Comparison of ENCODE assay signal across 8 cellular contexts in the genomic region with DNA sequence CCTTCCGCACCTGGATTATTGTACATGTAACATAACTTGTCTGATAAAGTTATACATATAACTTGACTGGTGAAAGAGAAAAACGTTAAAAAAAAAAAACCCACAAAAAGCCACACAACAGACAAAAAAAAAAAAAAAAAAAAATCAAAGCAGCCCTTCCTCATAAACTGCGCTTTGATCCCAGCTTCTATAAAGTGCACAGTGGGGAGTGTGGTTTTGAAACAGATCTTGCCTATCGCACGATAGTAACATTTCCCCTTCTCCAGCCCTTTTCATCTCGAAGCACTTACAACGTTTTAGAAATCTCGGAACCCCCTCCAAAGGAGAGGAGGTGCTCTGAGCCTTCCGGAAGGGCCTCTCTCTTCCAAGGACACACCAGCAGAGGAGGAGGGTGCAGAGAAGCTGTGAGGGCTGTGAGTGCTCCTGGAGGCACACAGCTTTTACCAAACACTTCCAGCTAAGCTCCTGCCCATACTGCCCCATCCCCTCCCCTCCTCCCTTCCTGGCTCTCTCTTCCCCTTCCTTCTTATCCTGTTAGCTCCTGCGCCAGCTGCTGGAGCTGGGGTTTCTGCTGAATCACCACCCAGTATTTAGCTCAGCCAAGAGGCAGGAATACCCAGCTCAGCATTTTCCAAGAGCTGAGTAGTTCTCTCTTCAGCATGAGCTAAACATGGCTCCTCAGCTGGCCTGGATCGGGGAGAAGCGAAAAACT. TPM values are rescaled to one million over a fixed set of nuclear protein-coding genes. Genes with fewer than 3 reads are reported as not detected.
DNase-seq lines count a peak whose midpoint lies in the region; ATAC-seq and TF ChIP-seq lines count a peak whose summit lies in the region.

No MANE protein-coding gene starts in this region.

- POLR2A ChIA-PET in activated CD4-positive, alpha-beta T cell treated with anti-CD3 and anti-CD28 coated beads, Interleukin-2, amount 10 ng/mL, durations not matched to agents 7 days and 5 days (lab: Charles Lee): no interaction called here

- H3K4me3 ChIP-seq in astrocyte of the cerebellum (ENCODE audit: low read depth, low read length): no peak overlapping the region
- H3K4me3 ChIP-seq in sigmoid colon: peak overlapping the region in 1 of 4 donors; percentile 26

- WGBS in sigmoid colon, 2 donors: 52 to 67% methylated on average over 12 of the region's 12 CpGs

- in situ Hi-C loops in astrocyte of the cerebellum (cut with HindIII; ENCODE audit: low sequenced_read_pairs): no loop called here

- H3K4me3 Mint-ChIP-seq in activated CD4-positive, alpha-beta T cell treated with anti-CD3 and anti-CD28 coated beads, Interleukin-2, amount 10 ng/mL, durations not matched to agents 7 days and 5 days: peak overlapping the region; percentile 12

- intact Hi-C loops in sigmoid colon (cut with DNase I): no loop called here

- no peaks in the 10 kb centered on the region for H3K9me3 ChIP-seq in sigmoid colon

- peaks cover 20% of the 10 kb centered on the region for H3K27me3 Mint-ChIP-seq in activated CD4-positive, alpha-beta T cell treated with anti-CD3 and anti-CD28 coated beads, Interleukin-2, amount 10 ng/mL, durations not matched to agents 7 days and 5 days

- TF ChIP-seq POLR2A in sigmoid colon (IDR thresholded peaks at IDR 0.05): no peak

- no peak for DNase-seq in activated CD4-positive, alpha-beta T cell treated with anti-CD3 and anti-CD28 coated beads, Interleukin-2, amount 10 ng/mL, durations not matched to agents 7 days and 5 days
- no peak for DNase-seq in activated CD4-positive, alpha-beta T cell treated with anti-CD3 and anti-CD28 coated beads, Interleukin-2, amount 50 U/mL, for 1 hour
- DNase-seq in astrocyte of the cerebellum (ENCODE audit: low read depth): peak; percentile 77
- DNase-seq in iPS DF 19.7 (ENCODE audit: low read depth, low spot score): peak; percentile 75
- DNase-seq in sigmoid colon: peak; percentile 95
- no peak for DNase-seq in NCI-H748 (lab: John Stamatoyannopoulos, UW; ENCODE audit: unreplicated experiment)

- no peak for TF ChIP-seq CTCF in astrocyte of the cerebellum (IDR thresholded peaks at IDR 0.05; ENCODE audit: low read depth, low read length, missing control alignments)
- no peak for TF ChIP-seq CTCF in sigmoid colon (IDR thresholded peaks at IDR 0.05)

- no peak overlapping the region for H3K27ac Mint-ChIP-seq in activated CD4-positive, alpha-beta T cell treated with anti-CD3 and anti-CD28 coated beads, Interleukin-2, amount 10 ng/mL, durations not matched to agents 7 days and 5 days

- peak overlapping the region; percentile 86 to 91 (median 89) for H3K27ac ChIP-seq in sigmoid colon

- H3K36me3 Mint-ChIP-seq in activated CD4-positive, alpha-beta T cell treated with anti-CD3 and anti-CD28 coated beads, Interleukin-2, amount 10 ng/mL, durations not matched to agents 7 days and 5 days (ENCODE audit: low read depth): no peaks in the 10 kb centered on the region

- ATAC-seq in GM18861 (IDR thresholded peaks at IDR 0.05; ENCODE audit: unreplicated experiment) (no peak), HG02981 (IDR thresholded peaks at IDR 0.05; ENCODE audit: unreplicated experiment) (no peak)

- no peaks in the 10 kb centered on the region for H3K9me3 Mint-ChIP-seq in activated CD4-positive, alpha-beta T cell treated with anti-CD3 and anti-CD28 coated beads, Interleukin-2, amount 10 ng/mL, durations not matched to agents 7 days and 5 days

- H3K4me1 ChIP-seq in sigmoid colon: peaks cover 0 to 36% (median 34%) of the 10 kb centered on the region in 4 donors

- H3K27me3 ChIP-seq in sigmoid colon: no peaks in the 10 kb centered on the region

- no peaks in the 10 kb centered on the region for H3K36me3 ChIP-seq in sigmoid colon

- H3K4me1 Mint-ChIP-seq in activated CD4-positive, alpha-beta T cell treated with anti-CD3 and anti-CD28 coated beads, Interleukin-2, amount 10 ng/mL, durations not matched to agents 7 days and 5 days: peaks cover 23% of the 10 kb centered on the region

- CTCF ChIA-PET in activated CD4-positive, alpha-beta T cell treated with anti-CD3 and anti-CD28 coated beads, Interleukin-2, amount 10 ng/mL, durations not matched to agents 7 days and 5 days (lab: Charles Lee): interaction anchor here (0.6 to 1.4 kb wide), 2 partner anchors 34 to 330 kb away, joined by 3 to 5 read pairs; no protein-coding TSS in a partner anchor

- TF ChIP-seq EP300 in sigmoid colon (IDR thresholded peaks at IDR 0.05): peak in 1 of 4 donors; percentile 42

RNA-seq across cellular contexts. Expression of gene SLC7A8, which starts 28.4 kb away (rescaled TPM):
- total RNA-seq in activated CD4-positive, alpha-beta T cell treated with anti-CD3 and anti-CD28 coated beads, Interleukin-2, amount 10 ng/mL, durations not matched to agents 7 days and 5 days: under 1 TPM; 0.27 to 0.64 TPM
- 10 to 100 TPM in 3 of 4 donors, 1 to 10 TPM in 1; 9.9 to 19.7 (median 14.1) TPM for total RNA-seq in sigmoid colon
- polyA plus RNA-seq in sigmoid colon: 10 to 100 TPM in 2 of 3 donors, 1 to 10 TPM in 1; 5.5 to 24.7 (median 13.2) TPM

RNA-seq across cellular contexts. Expression of gene CEBPE, which starts 36.0 kb away (rescaled TPM):
- total RNA-seq in activated CD4-positive, alpha-beta T cell treated with anti-CD3 and anti-CD28 coated beads, Interleukin-2, amount 10 ng/mL, durations not matched to agents 7 days and 5 days: under 1 TPM; 0.67 to 0.98 TPM
- total RNA-seq in sigmoid colon: under 1 TPM in 1 of 4 donors, not detected in 3; 0.68 TPM
- polyA plus RNA-seq in sigmoid colon: under 1 TPM in 1 of 3 donors, not detected in 2; 0.28 TPM

RNA-seq across cellular contexts. Expression of gene CIROP, which starts 50.2 kb away (rescaled TPM):
- not detected for total RNA-seq in activated CD4-positive, alpha-beta T cell treated with anti-CD3 and anti-CD28 coated beads, Interleukin-2, amount 10 ng/mL, durations not matched to agents 7 days and 5 days
- under 1 TPM in 1 of 4 donors, not detected in 3; 0.27 TPM for total RNA-seq in sigmoid colon
- polyA plus RNA-seq in sigmoid colon: not detected

RNA-seq across cellular contexts. Expression of gene C14orf119, which starts 59.7 kb away (rescaled TPM):
- 10 to 100 TPM; 48.0 to 48.2 TPM for total RNA-seq in activated CD4-positive, alpha-beta T cell treated with anti-CD3 and anti-CD28 coated beads, Interleukin-2, amount 10 ng/mL, durations not matched to agents 7 days and 5 days
- total RNA-seq in sigmoid colon: 10 to 100 TPM; 22.4 to 38.9 (median 30.1) TPM
- polyA plus RNA-seq in sigmoid colon: 10 to 100 TPM; 49.2 to 94.3 (median 50.0) TPM

Comparison
In these comparisons a context has a peak if more than half of its experiments do, and no peak if none do; other contexts are left out.
1. DNase-seq: peak in astrocyte of the cerebellum (single experiment), iPS DF 19.7 (single experiment) and sigmoid colon (single experiment); none in activated CD4-positive, alpha-beta T cell treated with anti-CD3 and anti-CD28 coated beads, Interleukin-2, amount 10 ng/mL, durations not matched to agents 7 days and 5 days (single experiment), activated CD4-positive, alpha-beta T cell treated with anti-CD3 and anti-CD28 coated beads, Interleukin-2, amount 50 U/mL, for 1 hour (single experiment) and NCI-H748 (single experiment).
2. RNA of gene SLC7A8, which starts 28.4 kb away (total RNA-seq): 9.9 to 19.7 TPM in sigmoid colon; 0.27 to 0.64 TPM in activated CD4-positive, alpha-beta T cell treated with anti-CD3 and anti-CD28 coated beads, Interleukin-2, amount 10 ng/mL, durations not matched to agents 7 days and 5 days; every median in the first group is over 4 times any median in the second.